11 cellular contexts compared by ENCODE assay signal in the genomic region with DNA sequence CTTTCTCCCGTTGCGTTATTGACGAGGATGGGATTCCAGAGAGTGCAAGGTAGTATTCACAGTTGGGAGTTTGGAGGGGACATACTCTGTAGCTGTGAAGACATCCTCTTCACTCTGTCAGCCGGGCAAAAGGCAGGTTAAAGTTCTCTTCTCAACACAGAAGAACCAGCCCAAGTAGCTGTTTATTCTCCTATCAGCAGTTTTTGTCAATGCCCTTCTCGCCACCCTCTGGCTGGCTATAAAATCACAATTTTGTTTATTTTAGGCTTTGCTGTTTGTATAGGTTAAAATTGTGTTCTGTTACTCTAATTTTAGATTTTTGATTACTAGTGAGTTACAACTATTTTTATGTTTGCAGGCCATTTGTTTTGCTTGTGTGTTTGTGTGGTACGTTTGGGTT. TPM values are rescaled to one million over a fixed set of nuclear protein-coding genes. Genes with fewer than 3 reads are reported as not detected.
DNase-seq lines count a peak whose midpoint lies in the region; ATAC-seq, FAIRE-seq and TF ChIP-seq lines count a peak whose summit lies in the region.
"Had no signal": no experiment of that assay in that cellular context is flagged by ENCODE, and none has a peak within 500 bp of the region (broad histone marks: within the 10 kb centered on the region; RNA-seq: fewer than 3 reads in every experiment).

No MANE protein-coding gene starts in this region.

- no peaks in the 10 kb centered on the region for H3K36me3 Mint-ChIP-seq in osteocyte (ENCODE audit: unreplicated experiment)
- H3K36me3 Mint-ChIP-seq in activated T-cell treated with anti-CD3 and anti-CD28 coated beads, Interleukin-2, amount 50 U/mL, for 72 hours (ENCODE audit: insufficient read depth in 2 of 2), result peaks cover 1 to 3% of the 10 kb centered on the region in 2 donors

- no peak overlapping the region for H3K4me3 ChIP-seq in bronchial epithelial cell (ENCODE audit: low read depth, low read length)

- H3K27ac Mint-ChIP-seq in osteocyte (ENCODE audit: unreplicated experiment), result no peak overlapping the region
- H3K27ac Mint-ChIP-seq in activated T-cell treated with anti-CD3 and anti-CD28 coated beads, Interleukin-2, amount 50 U/mL, for 72 hours, result no peak overlapping the region
- H3K27ac Mint-ChIP-seq: activated B cell treated with CpG ODN at 0.5 μM for 24 hours; CD8-positive, alpha-beta memory T cell had no signal

- no peaks in the 10 kb centered on the region for H3K27me3 ChIP-seq in bronchial epithelial cell (ENCODE audit: control insufficient read depth, insufficient read depth, low read length)

- FAIRE-seq in bronchial epithelial cell (lab: Jason Lieb, UNC), result no peak

- H3K36me3 ChIP-seq in bronchial epithelial cell (ENCODE audit: control insufficient read depth, insufficient read depth, low read length), result no peaks in the 10 kb centered on the region

- peaks cover 11% of the 10 kb centered on the region for H3K9me3 Mint-ChIP-seq in osteocyte (ENCODE audit: unreplicated experiment)
- peaks cover 2 to 9% of the 10 kb centered on the region in 2 donors for H3K9me3 Mint-ChIP-seq in activated T-cell treated with anti-CD3 and anti-CD28 coated beads, Interleukin-2, amount 50 U/mL, for 72 hours

- no peak overlapping the region for H3K4me3 Mint-ChIP-seq in osteocyte (ENCODE audit: unreplicated experiment)
- H3K4me3 Mint-ChIP-seq in activated T-cell treated with anti-CD3 and anti-CD28 coated beads, Interleukin-2, amount 50 U/mL, for 72 hours, result no peak overlapping the region
- H3K4me3 Mint-ChIP-seq: activated B cell treated with CpG ODN at 0.5 μM for 24 hours; CD8-positive, alpha-beta memory T cell had no signal

- peak in 2 of 3 experiments; percentile 28 to 56 for DNase-seq in NCI-H1417 (lab: John Stamatoyannopoulos, UW)
- no peak for DNase-seq in NCI-H1417 treated with DMSO at 0.1 percent for 48 hours (lab: John Stamatoyannopoulos, UW)
- peak; percentile 23 for DNase-seq in bronchial epithelial cell (ENCODE audit: low read depth)
- no peak for DNase-seq in osteocyte (ENCODE audit: extremely low spot score, unreplicated experiment)
- no peak for DNase-seq in NCI-H2196 treated with DMSO at 0.1 percent for 48 hours (lab: John Stamatoyannopoulos, UW; ENCODE audit: unreplicated experiment)
- no peak for DNase-seq in activated T-cell treated with anti-CD3 and anti-CD28 coated beads, Interleukin-2, amount 50 U/mL, for 72 hours
- DNase-seq: activated B cell treated with CpG ODN at 0.5 μM for 24 hours; stimulated activated CD4-positive, alpha-beta T cell treated with anti-CD3 and anti-CD28 coated beads, Interleukin-4, amount 100 ng/mL, for 24 hours had no signal

- ATAC-seq in GM21367 (IDR thresholded peaks at IDR 0.05; ENCODE audit: unreplicated experiment), result no peak
- ATAC-seq in activated T-cell treated with anti-CD3 and anti-CD28 coated beads, Interleukin-2, amount 50 U/mL, for 72 hours (replicated peaks in 1 of 2), result no peak

- peaks cover 3% of the 10 kb centered on the region for H3K4me1 Mint-ChIP-seq in osteocyte (ENCODE audit: unreplicated experiment)
- no peaks in the 10 kb centered on the region for H3K4me1 Mint-ChIP-seq in activated T-cell treated with anti-CD3 and anti-CD28 coated beads, Interleukin-2, amount 50 U/mL, for 72 hours (ENCODE audit: low read depth)
- H3K4me1 Mint-ChIP-seq: activated B cell treated with CpG ODN at 0.5 μM for 24 hours; CD8-positive, alpha-beta memory T cell had no signal

- H3K27me3 Mint-ChIP-seq in osteocyte (ENCODE audit: unreplicated experiment), result peaks cover 32% of the 10 kb centered on the region
- no peaks in the 10 kb centered on the region for H3K27me3 Mint-ChIP-seq in activated T-cell treated with anti-CD3 and anti-CD28 coated beads, Interleukin-2, amount 50 U/mL, for 72 hours (ENCODE audit: low read depth)

- TF ChIP-seq CTCF in LNCAP (IDR thresholded peaks at IDR 0.05), result peak; percentile 46; the same call in 1 of the 2 replicates
- peak; percentile 39 for TF ChIP-seq CTCF in bronchial epithelial cell (IDR thresholded peaks at IDR 0.05; ENCODE audit: insufficient read depth, low read length, severe bottlenecking)
- peak; percentile 28 for TF ChIP-seq CTCF in osteocyte (IDR thresholded peaks at IDR 0.05)

RNA-seq across cellular contexts. Expression of a gene that starts 37.9 kb away (rescaled TPM):
- total RNA-seq in bronchial epithelial cell, result not detected in 2 replicates
- not detected in 2 replicates for total RNA-seq in osteocyte
- total RNA-seq in activated T-cell treated with anti-CD3 and anti-CD28 coated beads, Interleukin-2, amount 50 U/mL, for 72 hours, result not detected
- total RNA-seq: activated B cell treated with CpG ODN at 0.5 μM for 24 hours; CD8-positive, alpha-beta memory T cell had no signal

RNA-seq across cellular contexts. Expression of a gene that starts 52.8 kb away (rescaled TPM):
- total RNA-seq in bronchial epithelial cell, result 0.13 and 0.26 TPM in 2 replicates
- not detected in 2 replicates for total RNA-seq in osteocyte
- under 1 TPM; 0.37 to 0.62 TPM for total RNA-seq in activated T-cell treated with anti-CD3 and anti-CD28 coated beads, Interleukin-2, amount 50 U/mL, for 72 hours

Comparison
In these comparisons a context has a peak if more than half of its experiments do, and no peak if none do; other contexts are left out.
1. DNase-seq: peak in NCI-H1417 (2 of 3) and bronchial epithelial cell (single experiment); none in NCI-H1417 treated with DMSO at 0.1 percent for 48 hours (single experiment), osteocyte (single experiment), NCI-H2196 treated with DMSO at 0.1 percent for 48 hours (single experiment) and activated T-cell treated with anti-CD3 and anti-CD28 coated beads, Interleukin-2, amount 50 U/mL, for 72 hours (0 of 2).
2. Peak in every context shown above with its lines, with median percentiles within 50 percentile points of each other: CTCF ChIP-seq.